ENCODE assay signal across 21 cellular contexts in the genomic region with DNA sequence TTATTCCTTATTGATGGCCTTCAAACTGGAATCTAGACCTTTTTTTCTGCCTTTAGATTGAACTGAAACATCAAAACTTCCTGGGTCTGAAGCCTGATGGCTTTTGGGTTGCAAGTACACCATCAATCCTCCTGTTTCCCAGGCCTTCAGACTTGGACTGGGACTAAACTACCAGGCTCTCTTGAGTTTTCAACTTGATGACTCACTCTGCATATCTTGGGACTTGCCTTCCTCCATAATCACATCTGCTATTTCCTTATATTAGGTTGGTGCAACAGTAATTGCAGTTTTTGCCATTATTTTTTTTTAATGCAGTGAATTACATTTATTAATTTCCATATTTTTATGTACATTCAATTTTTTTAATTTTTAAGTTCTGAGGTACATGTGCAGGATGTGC. TPM values are rescaled to one million over a fixed set of nuclear protein-coding genes. Genes with fewer than 3 reads are reported as not detected.
"Had no signal": no experiment of that assay in that cellular context is flagged by ENCODE, and none has a peak within 500 bp of the region (broad histone marks: within the 10 kb centered on the region; RNA-seq: fewer than 3 reads in every experiment).

No MANE protein-coding gene starts in this region.

- H3K27ac ChIP-seq: hepatocyte, suprapubic skin, upper lobe of right lung had no signal

- H3K27ac Mint-ChIP-seq: activated naive CD4-positive, alpha-beta T cell treated with anti-CD3 and anti-CD28 coated beads, Interleukin-2, amount 10 ng/mL, durations not matched to agents 7 days and 5 days; brain; endodermal cell; T-cell; WTC11 had no signal

- H3K36me3 ChIP-seq: suprapubic skin, upper lobe of right lung had no signal

- H3K9me3 Mint-ChIP-seq: activated naive CD4-positive, alpha-beta T cell treated with anti-CD3 and anti-CD28 coated beads, Interleukin-2, amount 10 ng/mL, durations not matched to agents 7 days and 5 days; brain; endodermal cell; neural crest cell; T-cell; WTC11 had no signal

- H3K4me2 ChIP-seq: hepatocyte had no signal

- H3K4me3 ChIP-seq: hepatocyte, suprapubic skin, upper lobe of right lung had no signal

- H3K9me3 ChIP-seq: suprapubic skin, upper lobe of right lung had no signal

- H2AFZ ChIP-seq: hepatocyte had no signal

- DNase-seq: activated CD4-positive, alpha-beta T cell treated with anti-CD3 and anti-CD28 coated beads for 48 hours; activated CD8-positive, alpha-beta memory T cell treated with anti-CD3 and anti-CD28 coated beads for 24 hours; activated naive CD4-positive, alpha-beta T cell treated with anti-CD3 and anti-CD28 coated beads, Interleukin-2, amount 10 ng/mL, durations not matched to agents 7 days and 5 days; cerebellar nuclear complex; dermis blood vessel endothelial cell; endodermal cell; kidney glomerular epithelial cell; stimulated activated CD4-positive, alpha-beta T cell treated with anti-CD3 and anti-CD28 coated beads, Interleukin-2, amount 100 ng/mL, for 48 hours; stimulated activated CD8-positive, alpha-beta memory T cell treated with anti-CD3 and anti-CD28 coated beads, Interleukin-4, amount 100 ng/mL, for 48 hours; stimulated activated naive CD8-positive, alpha-beta T cell treated with anti-CD3 and anti-CD28 coated beads, Interleukin-15, Interleukin-2, amounts not matched to agents 100 U/mL and 50 U/mL, for 24 hours; T-cell; upper lobe of right lung had no signal

- H3K4me3 Mint-ChIP-seq: activated naive CD4-positive, alpha-beta T cell treated with anti-CD3 and anti-CD28 coated beads, Interleukin-2, amount 10 ng/mL, durations not matched to agents 7 days and 5 days; brain; endodermal cell; neural crest cell; T-cell; WTC11 had no signal

- H3K27me3 ChIP-seq: hepatocyte, suprapubic skin, upper lobe of right lung had no signal

- H3K4me1 ChIP-seq: suprapubic skin, upper lobe of right lung had no signal

- H3K36me3 Mint-ChIP-seq: activated naive CD4-positive, alpha-beta T cell treated with anti-CD3 and anti-CD28 coated beads, Interleukin-2, amount 10 ng/mL, durations not matched to agents 7 days and 5 days; brain; T-cell; WTC11 had no signal

- H3K27me3 Mint-ChIP-seq: activated naive CD4-positive, alpha-beta T cell treated with anti-CD3 and anti-CD28 coated beads, Interleukin-2, amount 10 ng/mL, durations not matched to agents 7 days and 5 days; brain had no signal

- ATAC-seq: stimulated activated naive CD8-positive, alpha-beta T cell treated with anti-CD3 and anti-CD28 coated beads, Interleukin-15, Interleukin-2, amounts not matched to agents 100 U/mL and 50 U/mL, for 24 hours; T-cell; upper lobe of right lung; WTC11 had no signal

- H3K4me1 Mint-ChIP-seq: activated naive CD4-positive, alpha-beta T cell treated with anti-CD3 and anti-CD28 coated beads, Interleukin-2, amount 10 ng/mL, durations not matched to agents 7 days and 5 days; brain; neural crest cell; T-cell; WTC11 had no signal

- H3K79me2 ChIP-seq: hepatocyte had no signal

RNA-seq across cellular contexts. Expression of a gene that starts 7.0 kb away (rescaled TPM):
- total RNA-seq: dermis blood vessel endothelial cell, osteocyte, suprapubic skin, upper lobe of right lung had no signal
- polyA plus RNA-seq: adipose tissue, esophagus, hepatocyte, liver had no signal

RNA-seq across cellular contexts. Expression of a gene that starts 12.2 kb away (rescaled TPM):
- total RNA-seq: dermis blood vessel endothelial cell, hepatocyte, neural crest cell, osteocyte, suprapubic skin, T-cell, upper lobe of right lung, WTC11 had no signal
- polyA plus RNA-seq: adipose tissue, esophagus, hepatocyte, liver had no signal

RNA-seq across cellular contexts. Expression of a gene that starts 15.0 kb away (rescaled TPM):
- total RNA-seq: dermis blood vessel endothelial cell, hepatocyte, liver, neural crest cell, osteocyte, suprapubic skin, T-cell, upper lobe of right lung, WTC11 had no signal
- polyA plus RNA-seq: adipose tissue, esophagus, hepatocyte, liver had no signal

RNA-seq across cellular contexts. Expression of a gene that starts 34.6 kb away (rescaled TPM):
- total RNA-seq: dermis blood vessel endothelial cell, endodermal cell, hepatocyte, liver, neural crest cell, osteocyte, suprapubic skin, T-cell, upper lobe of right lung, WTC11 had no signal
- polyA plus RNA-seq: adipose tissue, esophagus, hepatocyte, liver had no signal

RNA-seq across cellular contexts. Expression of a gene that starts 47.3 kb away (rescaled TPM):
- total RNA-seq: dermis blood vessel endothelial cell, hepatocyte, liver, neural crest cell, osteocyte, suprapubic skin, T-cell, upper lobe of right lung, WTC11 had no signal
- polyA plus RNA-seq: adipose tissue, esophagus, hepatocyte, liver had no signal
